ENCODE assay signal across 14 cellular contexts in the genomic region with DNA sequence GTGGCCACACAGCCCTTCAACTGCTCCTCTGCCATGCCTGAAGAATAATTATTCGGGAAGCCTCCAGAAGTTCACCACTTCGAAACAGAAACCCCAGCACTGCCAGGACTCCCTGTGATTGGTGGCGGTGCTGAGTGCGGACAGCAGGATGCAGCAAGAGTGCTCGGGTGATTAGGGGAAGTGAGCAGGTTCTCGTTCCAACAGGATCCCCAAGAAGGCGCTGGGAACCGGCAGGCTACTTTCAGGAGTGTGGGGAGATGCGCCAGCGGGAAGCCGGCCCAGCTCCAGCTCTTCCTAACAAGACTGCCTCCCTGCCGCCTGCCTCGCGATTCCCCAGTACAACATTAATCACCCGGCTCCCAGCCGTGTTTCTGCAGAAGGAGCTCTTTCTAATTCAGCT.
A peak's percentile ranks its signal among the peaks of the same experiment; 100 is the strongest.
DNase-seq lines count a peak whose midpoint lies in the region; ATAC-seq, FAIRE-seq and TF ChIP-seq lines count a peak whose summit lies in the region.
"Had no signal": no experiment of that assay in that cellular context is flagged by ENCODE, and none has a peak within 500 bp of the region (broad histone marks: within the 10 kb centered on the region; RNA-seq: fewer than 3 reads in every experiment).

No MANE protein-coding gene starts in this region.

- H3K27ac ChIP-seq in dorsolateral prefrontal cortex, result no peak overlapping the region

- TF ChIP-seq POLR2A in GM12892 (IDR thresholded peaks at IDR 0.05; ENCODE audit: low read depth, low read length), result no peak

- peak overlapping the region in 18 of 59 donors; percentile 2 to 45 (median 20) for H3K4me3 ChIP-seq in dorsolateral prefrontal cortex
- H3K4me3 ChIP-seq: HAP-1, mucosa of descending colon had no signal

- intact Hi-C loops in dorsolateral prefrontal cortex (cut with DNase I), result no loop called here

- FAIRE-seq in GM12892 (lab: Jason Lieb, UNC), result no peak

- DNase-seq in DMS79 (lab: John Stamatoyannopoulos, UW) (peak; percentile 30), NCI-H2107 (lab: John Stamatoyannopoulos, UW) (peak; percentile 2), dorsolateral prefrontal cortex (peak in 9 of 10 donors; percentile 21 to 71 (median 51)), pons (ENCODE audit: low spot score) (peak; percentile 6), NOMO-1 (lab: John Stamatoyannopoulos, UW; ENCODE audit: unreplicated experiment in 2 of 2) (no peak), GM12892 (ENCODE audit: insufficient read length) (no peak)
- DNase-seq: activated CD4-positive, alpha-beta T cell treated with anti-CD3 and anti-CD28 coated beads for 4 hours; activated T-cell treated with anti-CD3 and anti-CD28 coated beads, Interleukin-2, amount 50 U/mL, for 48 hours; amniotic stem cell; mucosa of descending colon; stimulated activated CD4-positive, alpha-beta T cell treated with anti-CD3 and anti-CD28 coated beads, Interleukin-2, amount 100 ng/mL, for 48 hours had no signal

- H3K27me3 ChIP-seq in dorsolateral prefrontal cortex, result peaks cover 0 to 26% (median 2%) of the 10 kb centered on the region in 45 donors

- no peak for TF ChIP-seq CTCF in dorsolateral prefrontal cortex (IDR thresholded peaks at IDR 0.05 in 54 of 56, conservative IDR thresholded peaks at IDR 0.05 in 2 of 56; ENCODE audit: low read depth in 1 of 56, partially characterized antibody in 56 of 56)

- no peak for ATAC-seq in HG03571 (IDR thresholded peaks at IDR 0.05; ENCODE audit: unreplicated experiment)
- ATAC-seq in GM19023 (IDR thresholded peaks at IDR 0.05; ENCODE audit: unreplicated experiment), result no peak
- ATAC-seq: mucosa of descending colon had no signal

Comparison
In these comparisons a context has a peak if more than half of its experiments do, and no peak if none do; other contexts are left out.
1. DNase-seq: peak in DMS79 (single experiment), NCI-H2107 (single experiment), dorsolateral prefrontal cortex (9 of 10) and pons (single experiment); none in NOMO-1 (0 of 2) and GM12892 (single experiment).